In the genomic region with DNA sequence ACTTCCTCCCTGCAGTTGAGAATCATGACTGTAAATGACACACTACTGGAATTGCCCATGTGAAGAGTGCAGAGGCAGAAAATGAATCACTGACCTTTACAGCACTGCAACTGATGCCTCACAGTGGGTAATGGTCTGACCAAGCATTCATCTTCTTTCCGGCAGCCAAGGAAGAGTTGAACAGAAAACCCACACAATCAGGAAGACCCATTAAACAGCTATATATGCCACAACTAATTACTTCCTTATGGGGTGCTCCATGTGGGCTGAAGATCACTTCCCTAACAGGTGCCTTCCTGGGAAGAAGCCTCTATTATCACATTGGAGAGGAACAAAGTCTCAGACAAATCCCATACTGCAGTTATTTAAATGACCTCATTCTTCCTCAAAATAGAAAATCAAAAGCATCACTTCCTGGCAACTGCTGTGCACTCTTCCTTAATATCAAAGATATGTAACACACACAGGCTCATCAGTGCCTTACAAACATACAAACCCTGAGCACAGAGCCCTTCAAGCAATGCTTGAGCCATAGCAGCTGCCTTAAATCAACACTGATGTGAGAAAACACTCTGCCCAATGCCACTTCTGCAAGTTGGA, we compare ENCODE assay signal across 9 cellular contexts. TPM values are rescaled to one million over a fixed set of nuclear protein-coding genes. Genes with fewer than 3 reads are reported as not detected.
DNase-seq lines count a peak whose midpoint lies in the region; ATAC-seq, FAIRE-seq and TF ChIP-seq lines count a peak whose summit lies in the region.
"Had no signal": no experiment of that assay in that cellular context is flagged by ENCODE, and none has a peak within 500 bp of the region (broad histone marks: within the 10 kb centered on the region; RNA-seq: fewer than 3 reads in every experiment).

No MANE protein-coding gene starts in this region.

- H3K36me3 ChIP-seq in CD8-positive, alpha-beta T cell (ENCODE audit: insufficient read depth, low read length): no peaks in the 10 kb centered on the region

- no peak for ATAC-seq in CD8-positive, alpha-beta T cell

- TF ChIP-seq CTCF in CD8-positive, alpha-beta T cell (IDR thresholded peaks at IDR 0.05): no peak

- H3K27me3 ChIP-seq in CD8-positive, alpha-beta T cell (ENCODE audit: insufficient read depth, low read length): no peaks in the 10 kb centered on the region

- peak; percentile 84 for FAIRE-seq in GM19239 (lab: Jason Lieb, UNC)
- FAIRE-seq: endothelial cell of umbilical vein had no signal

- peaks cover 4% of the 10 kb centered on the region for H3K9me3 Mint-ChIP-seq in CD8-positive, alpha-beta T cell

- intact Hi-C loops in CD8-positive, alpha-beta T cell (cut with DNase I, micrococcal nuclease): no loop called here

- no peak for DNase-seq in CD8-positive, alpha-beta T cell
- DNase-seq in GM19239 (ENCODE audit: insufficient read length, low spot score) (no peak), HK-2 (ENCODE audit: unreplicated experiment) (peak; percentile 28), astrocyte of the hippocampus (ENCODE audit: low read depth, low spot score) (peak; percentile 19), pons (ENCODE audit: low spot score) (no peak), RPMI8226 (no peak), cerebellar cortex (ENCODE audit: low spot score) (no peak)
- peak; percentile 15 to 31 for DNase-seq in stimulated activated CD4-positive, alpha-beta T cell treated with anti-CD3 and anti-CD28 coated beads, Interleukin-2, amount 100 ng/mL, for 24 hours

- H3K4me3 Mint-ChIP-seq in CD8-positive, alpha-beta T cell: no peak overlapping the region

- no peak overlapping the region for H3K4me3 ChIP-seq in CD8-positive, alpha-beta T cell (ENCODE audit: low read depth, low read length)

- CTCF ChIA-PET in CD8-positive, alpha-beta T cell (lab: Charles Lee): interaction anchor here (0.6 kb wide), 1 partner anchor 167 kb away, joined by 3 read pairs; no protein-coding TSS in a partner anchor

- H3K27me3 Mint-ChIP-seq in CD8-positive, alpha-beta T cell (ENCODE audit: low read depth): no peaks in the 10 kb centered on the region

- H3K4me1 ChIP-seq in CD8-positive, alpha-beta T cell (ENCODE audit: insufficient read depth, low read length): peaks cover 14% of the 10 kb centered on the region

- peaks cover 18% of the 10 kb centered on the region for H3K4me1 Mint-ChIP-seq in CD8-positive, alpha-beta T cell (ENCODE audit: low read depth)

- peak overlapping the region; percentile 28 for H3K27ac Mint-ChIP-seq in CD8-positive, alpha-beta T cell

- H3K9me3 ChIP-seq in CD8-positive, alpha-beta T cell (ENCODE audit: low read length): no peaks in the 10 kb centered on the region

- H3K27ac ChIP-seq in CD8-positive, alpha-beta T cell (ENCODE audit: low read depth, low read length): no peak overlapping the region

- POLR2A ChIA-PET in CD8-positive, alpha-beta T cell (lab: Charles Lee): no interaction called here

- H3K36me3 Mint-ChIP-seq in CD8-positive, alpha-beta T cell: no peaks in the 10 kb centered on the region

RNA-seq across cellular contexts. Expression of a gene that starts 45.8 kb away (rescaled TPM):
- 1 to 10 TPM; 1.6 to 2.0 TPM for total RNA-seq in CD8-positive, alpha-beta T cell
- total RNA-seq: endothelial cell of umbilical vein had no signal

Comparison
In these comparisons a context has a peak if more than half of its experiments do, and no peak if none do; other contexts are left out.
1. DNase-seq: peak in HK-2 (single experiment), astrocyte of the hippocampus (single experiment) and stimulated activated CD4-positive, alpha-beta T cell treated with anti-CD3 and anti-CD28 coated beads, Interleukin-2, amount 100 ng/mL, for 24 hours (2 of 2); none in CD8-positive, alpha-beta T cell (0 of 7), GM19239 (single experiment), pons (single experiment), RPMI8226 (single experiment) and cerebellar cortex (single experiment).